ENCODE assay signal across 2 cellular contexts in genomic region chr12:132734206-132734605, GRCh38.
TF ChIP-seq lines count a peak whose summit lies in the region.

No MANE protein-coding gene starts in this region.

TF ChIP-seq in SK-N-SH treated with all-trans-retinoic acid at 6 μM for 48 hours, 23 proteins besides CTCF, POLR2A, EP300 and RAD21:
- TF ChIP-seq ZNF8 (CRISPR knock-in tag; IDR thresholded peaks at IDR 0.05) (no peak), TCF4 (CRISPR knock-in tag; IDR thresholded peaks at IDR 0.05; ENCODE audit: borderline replicate concordance) (0 out of 2 replicates have a peak, but pooled peaks have one; percentile 13)

TF ChIP-seq in HepG2, 621 proteins besides CTCF, POLR2A, EP300 and RAD21:
- no peak for TF ChIP-seq HMGA1 (CRISPR knock-in tag; conservative IDR thresholded peaks at IDR 0.05)
- TF ChIP-seq PRMT3 (CRISPR knock-in tag; IDR thresholded peaks at IDR 0.05; ENCODE audit: borderline replicate concordance, low read depth): no peak
- no peak for TF ChIP-seq ZNF83 (CRISPR knock-in tag; IDR thresholded peaks at IDR 0.05; ENCODE audit: borderline replicate concordance)
- no peak for TF ChIP-seq ZNF747 (CRISPR knock-in tag; IDR thresholded peaks at IDR 0.05; ENCODE audit: borderline replicate concordance)
- TF ChIP-seq IRF1 (CRISPR knock-in tag; IDR thresholded peaks at IDR 0.05; ENCODE audit: low read depth): no peak
- no peak for TF ChIP-seq KMT2B (CRISPR knock-in tag; IDR thresholded peaks at IDR 0.05)
- no peak for TF ChIP-seq SRY (CRISPR knock-in tag; IDR thresholded peaks at IDR 0.05)
- TF ChIP-seq SNAPC2 (CRISPR knock-in tag; IDR thresholded peaks at IDR 0.05): no peak
- TF ChIP-seq DNMT1 (CRISPR knock-in tag; IDR thresholded peaks at IDR 0.05): no peak
- no peak for TF ChIP-seq ZNF687 (CRISPR knock-in tag; IDR thresholded peaks at IDR 0.05)
